In genomic region chr4:5722328-5722727, GRCh38 we compare ENCODE assay signal across 18 cellular contexts. TPM values are rescaled to one million over a fixed set of nuclear protein-coding genes. Genes with fewer than 3 reads are reported as not detected.
A peak's percentile ranks its signal among the peaks of the same experiment; 100 is the strongest.
DNase-seq lines count a peak whose midpoint lies in the region; ATAC-seq and TF ChIP-seq lines count a peak whose summit lies in the region.
"Had no signal": no experiment of that assay in that cellular context is flagged by ENCODE, and none has a peak within 500 bp of the region (broad histone marks: within the 10 kb centered on the region; RNA-seq: fewer than 3 reads in every experiment).

No MANE protein-coding gene starts in this region.

- H3K27ac ChIP-seq in brain microvascular endothelial cell, result no peak overlapping the region
- H3K27ac ChIP-seq: SK-N-MC, tibial artery had no signal

- no peak for TF ChIP-seq CTCF in brain microvascular endothelial cell (IDR thresholded peaks at IDR 0.05; ENCODE audit: low read depth, low read length, missing control alignments)

- in situ Hi-C loops in brain microvascular endothelial cell (cut with HindIII; ENCODE audit: low pct_ligation_motif_present, low sequenced_read_pairs), result no loop called here

- H3K4me3 ChIP-seq in brain microvascular endothelial cell (ENCODE audit: low read depth, low read length), result no peak overlapping the region
- H3K4me3 ChIP-seq: lung, SK-N-MC, tibial artery had no signal

- peak; percentile 88 for ATAC-seq in left lobe of liver

- no peaks in the 10 kb centered on the region for H3K27me3 ChIP-seq in brain microvascular endothelial cell (replicated peaks)
- H3K27me3 ChIP-seq: tibial artery had no signal

- peaks cover 43% of the 10 kb centered on the region for H3K36me3 ChIP-seq in brain microvascular endothelial cell (replicated peaks)

- DNase-seq in HK-2 (ENCODE audit: unreplicated experiment), result peak; percentile 85
- DNase-seq in brain microvascular endothelial cell, result peak; percentile 22
- DNase-seq in left lobe of liver (ENCODE audit: low spot score), result no peak
- DNase-seq in ureter (ENCODE audit: low spot score), result no peak
- DNase-seq in CD1c-positive myeloid dendritic cell (ENCODE audit: extremely low spot score), result no peak
- DNase-seq in NCI-H2196 (lab: John Stamatoyannopoulos, UW; ENCODE audit: unreplicated experiment), result no peak
- no peak for DNase-seq in cerebellum (ENCODE audit: low spot score)
- DNase-seq: activated CD4-positive, CD25-positive, alpha-beta regulatory T cell treated with anti-CD3 and anti-CD28 coated beads, Interleukin-2, amount 50 U/mL, for 72 hours; activated CD8-positive, alpha-beta memory T cell treated with anti-CD3 and anti-CD28 coated beads, Interleukin-2, amount 50 U/mL, for 48 hours; activated naive CD8-positive, alpha-beta T cell treated with anti-CD3 and anti-CD28 coated beads, Interleukin-2, amount 10 ng/mL, durations not matched to agents 7 days and 5 days; COR-L47; hippocampal formation; MV-4-11; NCI-H2171; stimulated activated CD8-positive, alpha-beta memory T cell treated with anti-CD3 and anti-CD28 coated beads, Interleukin-4, amount 100 ng/mL, for 48 hours; tibial artery had no signal

RNA-seq across cellular contexts. Expression of gene EVC, which starts 11.3 kb away (rescaled TPM):
- total RNA-seq in left lobe of liver (11.0 TPM), ureter (24.1 TPM), cerebellum (10.4 TPM)

RNA-seq across cellular contexts. Expression of gene EVC2, which starts 14.0 kb away (rescaled TPM):
- total RNA-seq in left lobe of liver, result 0.75 TPM
- total RNA-seq in ureter, result 6.1 TPM
- 3.0 TPM for total RNA-seq in cerebellum

Comparison
In these comparisons a context has a peak if more than half of its experiments do, and no peak if none do; other contexts are left out.
1. DNase-seq: peak in HK-2 (single experiment) and brain microvascular endothelial cell (single experiment); none in left lobe of liver (single experiment), ureter (single experiment), CD1c-positive myeloid dendritic cell (single experiment), NCI-H2196 (single experiment) and cerebellum (single experiment).